In genomic region chr6:134436950-134437349, GRCh38 we compare ENCODE assay signal across 9 cellular contexts.
DNase-seq lines count a peak whose midpoint lies in the region; ATAC-seq and TF ChIP-seq lines count a peak whose summit lies in the region.
"Had no signal": no experiment of that assay in that cellular context is flagged by ENCODE, and none has a peak within 500 bp of the region (broad histone marks: within the 10 kb centered on the region; RNA-seq: fewer than 3 reads in every experiment).

No MANE protein-coding gene starts in this region.

- H3K4me2 ChIP-seq in OCI-LY7 (ENCODE audit: low read length) = peak overlapping the region; percentile 58

- H3K4me1 ChIP-seq in OCI-LY7 (ENCODE audit: insufficient read depth, low read length, poor library complexity, severe bottlenecking) = peaks cover 20% of the 10 kb centered on the region
- H3K4me1 ChIP-seq in esophagus (ENCODE audit: control insufficient read depth in 2 of 2, insufficient read depth in 2 of 2, low read length in 1 of 2) = peaks cover 0 to 2% of the 10 kb centered on the region in 2 donors

- no peaks in the 10 kb centered on the region for H3K27me3 ChIP-seq in esophagus (ENCODE audit: control insufficient read depth in 1 of 2, insufficient read depth in 2 of 2, low read length in 2 of 2)

- no TSS peak for BruUV-seq in OCI-LY7 (replicated peaks; lab: Mats Ljungman, UMichigan)

- ATAC-seq in stimulated activated naive B cell treated with anti-CD40 and anti-IgM and Interleukin-4, amounts not matched to agents 10 μg/mL and 1 μg/mL and 100 μg/mL, for 72 hours (replicated peaks) = peak; percentile 35 to 38
- no peak for ATAC-seq in HG03521 (IDR thresholded peaks at IDR 0.05; ENCODE audit: unreplicated experiment)
- ATAC-seq in activated CD4-positive, CD25-positive, alpha-beta regulatory T cell treated with anti-CD3 and anti-CD28 coated beads, Interleukin-2, amount 50 U/mL, for 24 hours = no peak

- H3K27ac ChIP-seq in OCI-LY7 (ENCODE audit: low read depth, low read length, poor library complexity, severe bottlenecking) (no peak overlapping the region), esophagus (ENCODE audit: low read depth in 2 of 2, low read length in 1 of 2) (peak overlapping the region; percentile 34 to 67)
- H3K27ac ChIP-seq: 22Rv1 had no signal

- CTCF ChIA-PET in OCI-LY7 (lab: Charles Lee; ENCODE audit: unreplicated experiment) = interaction anchor here (0.8 kb wide), 1 partner anchor 207 kb away, joined by 3 read pairs; no protein-coding TSS in a partner anchor

- intact Hi-C loops in OCI-LY7 (cut with micrococcal nuclease; ENCODE audit: unreplicated experiment) = no loop called here

- no peaks in the 10 kb centered on the region for H3K36me3 Mint-ChIP-seq in stimulated activated naive B cell treated with anti-CD40 and anti-IgM and Interleukin-4, amounts not matched to agents 10 μg/mL and 1 μg/mL and 100 μg/mL, for 72 hours

- no peak for TF ChIP-seq CTCF in OCI-LY7 (conservative IDR thresholded peaks at IDR 0.05; ENCODE audit: low read length)

- no peak overlapping the region for H3K4me3 ChIP-seq in OCI-LY7 (ENCODE audit: low read depth, low read length, poor library complexity, severe bottlenecking)
- H3K4me3 ChIP-seq in esophagus (ENCODE audit: low read depth in 1 of 2, low read length in 2 of 2) = no peak overlapping the region

- no peaks in the 10 kb centered on the region for H3K27me3 Mint-ChIP-seq in stimulated activated naive B cell treated with anti-CD40 and anti-IgM and Interleukin-4, amounts not matched to agents 10 μg/mL and 1 μg/mL and 100 μg/mL, for 72 hours

- peak; percentile 29 for DNase-seq in SIG-M5 treated with dmso at 0.1 percent for 504 hours (lab: John Stamatoyannopoulos, UW; ENCODE audit: unreplicated experiment)
- DNase-seq in SIG-M5 (lab: John Stamatoyannopoulos, UW) = no peak
- peak; percentile 23 for DNase-seq in OCI-LY7 (ENCODE audit: low spot score)
- no peak for DNase-seq in stimulated activated naive B cell treated with anti-CD40 and anti-IgM and Interleukin-4, amounts not matched to agents 10 μg/mL and 1 μg/mL and 100 μg/mL, for 72 hours
- no peak for DNase-seq in NK-92 (lab: John Stamatoyannopoulos, UW; ENCODE audit: unreplicated experiment)

- POLR2A ChIA-PET in OCI-LY7 (lab: Charles Lee) = interaction anchor here (0.5 to 1.7 kb wide), 11 partner anchors 11 to 594 kb away, joined by 3 to 5 read pairs (median 3); no protein-coding TSS in a partner anchor

- H3K27ac Mint-ChIP-seq in stimulated activated naive B cell treated with anti-CD40 and anti-IgM and Interleukin-4, amounts not matched to agents 10 μg/mL and 1 μg/mL and 100 μg/mL, for 72 hours = peak overlapping the region; percentile 59

- peak overlapping the region; percentile 90; the same call in 1 of the 2 replicates for H2AFZ ChIP-seq in OCI-LY7 (ENCODE audit: low read length)

- no peaks in the 10 kb centered on the region for H4K20me1 ChIP-seq in OCI-LY7 (ENCODE audit: insufficient read depth, low read length)

- H3K9me2 ChIP-seq in OCI-LY7 (ENCODE audit: insufficient read depth, low read length) = no peaks in the 10 kb centered on the region

- no peaks in the 10 kb centered on the region for H3K79me2 ChIP-seq in OCI-LY7 (ENCODE audit: insufficient read depth, low read depth, low read length)

- peaks cover 15 to 19% of the 10 kb centered on the region in 2 donors for H3K4me1 Mint-ChIP-seq in stimulated activated naive B cell treated with anti-CD40 and anti-IgM and Interleukin-4, amounts not matched to agents 10 μg/mL and 1 μg/mL and 100 μg/mL, for 72 hours

- H3K9me3 Mint-ChIP-seq in stimulated activated naive B cell treated with anti-CD40 and anti-IgM and Interleukin-4, amounts not matched to agents 10 μg/mL and 1 μg/mL and 100 μg/mL, for 72 hours = no peaks in the 10 kb centered on the region

- 23 to 62% methylated on average over 1 of the region's 1 CpG for WGBS in esophagus, 2 donors

- no peaks in the 10 kb centered on the region for H3K9me3 ChIP-seq in OCI-LY7 (ENCODE audit: low read length)
- no peaks in the 10 kb centered on the region for H3K9me3 ChIP-seq in esophagus (ENCODE audit: control insufficient read depth in 2 of 2, insufficient read depth in 1 of 2, low read depth in 1 of 2, low read length in 1 of 2)

- H3K4me3 Mint-ChIP-seq in stimulated activated naive B cell treated with anti-CD40 and anti-IgM and Interleukin-4, amounts not matched to agents 10 μg/mL and 1 μg/mL and 100 μg/mL, for 72 hours = no peak overlapping the region

- H3K36me3 ChIP-seq in OCI-LY7 (ENCODE audit: insufficient read depth, low read length) (no peaks in the 10 kb centered on the region), esophagus (ENCODE audit: control insufficient read depth in 2 of 2, insufficient read depth in 2 of 2, low read length in 1 of 2) (no peaks in the 10 kb centered on the region)

Comparison
In these comparisons a context has a peak if more than half of its experiments do, and no peak if none do; other contexts are left out.
1. DNase-seq: peak in SIG-M5 treated with dmso at 0.1 percent for 504 hours (single experiment) and OCI-LY7 (single experiment); none in SIG-M5 (single experiment), stimulated activated naive B cell treated with anti-CD40 and anti-IgM and Interleukin-4, amounts not matched to agents 10 μg/mL and 1 μg/mL and 100 μg/mL, for 72 hours (single experiment) and NK-92 (single experiment).
2. ATAC-seq: peak in stimulated activated naive B cell treated with anti-CD40 and anti-IgM and Interleukin-4, amounts not matched to agents 10 μg/mL and 1 μg/mL and 100 μg/mL, for 72 hours (2 of 2); none in HG03521 (single experiment) and activated CD4-positive, CD25-positive, alpha-beta regulatory T cell treated with anti-CD3 and anti-CD28 coated beads, Interleukin-2, amount 50 U/mL, for 24 hours (0 of 2).